In the genomic region with DNA sequence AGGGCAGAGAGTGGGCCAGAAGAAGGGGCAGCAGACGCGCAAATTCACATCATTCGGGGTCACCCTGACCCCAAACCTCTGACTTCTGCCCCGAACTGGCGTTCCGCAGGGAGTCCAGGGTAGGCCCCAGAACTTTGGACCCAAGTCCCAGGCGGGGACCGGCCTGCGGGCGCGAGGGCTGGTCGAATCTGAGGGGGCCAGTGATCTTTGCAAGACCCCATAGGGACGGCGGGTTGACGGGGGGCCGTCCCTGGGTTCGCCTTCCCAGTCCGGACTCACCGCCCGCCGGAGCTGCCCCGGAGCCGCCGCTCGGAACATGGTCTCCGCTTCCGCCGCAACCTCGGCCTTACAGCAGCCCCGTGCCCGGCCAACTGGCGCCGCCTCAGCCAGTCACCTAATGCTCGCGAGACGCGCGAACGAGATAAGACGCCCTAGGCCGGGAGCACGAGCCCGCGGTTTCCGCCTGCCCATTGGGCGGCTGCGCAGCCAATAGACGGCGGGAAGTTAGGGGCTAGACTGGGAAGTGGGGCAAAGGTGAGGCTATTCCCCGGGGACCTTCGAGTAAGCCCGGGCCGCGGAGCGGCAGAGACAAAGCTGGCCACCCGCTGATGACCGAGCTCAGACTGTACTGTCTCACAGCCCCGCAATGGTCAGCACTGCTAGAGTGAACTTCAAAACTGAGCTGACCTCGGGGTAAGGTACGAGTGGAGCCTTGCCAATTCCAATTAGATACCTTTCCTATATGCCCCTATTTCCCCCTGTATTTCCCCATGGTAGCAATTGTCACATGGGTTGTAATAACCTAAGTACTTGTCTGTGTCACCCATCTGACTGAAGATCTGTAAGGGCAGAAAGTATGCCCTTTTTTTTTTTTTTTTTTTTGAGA, we compare ENCODE assay signal across 8 cellular contexts. TPM values are rescaled to one million over a fixed set of nuclear protein-coding genes. Genes with fewer than 3 reads are reported as not detected.
DNase-seq lines count a peak whose midpoint lies in the region; ATAC-seq, FAIRE-seq and TF ChIP-seq lines count a peak whose summit lies in the region.

TSS of gene ETFA (minus strand) at position 399 of the 886 bp plus-strand sequence. CDS start at position 318, 81 bp downstream.

- peak within 1 kb of the TSS; percentile 90 for H2AFZ ChIP-seq in keratinocyte (ENCODE audit: control insufficient read depth, low read length)

- peaks cover 3% of the 10 kb centered on the region for H3K9me1 ChIP-seq in keratinocyte (ENCODE audit: control insufficient read depth, extremely low read depth, insufficient read depth, low read length)

- H3K36me3 Mint-ChIP-seq in central memory CD8-positive, alpha-beta T cell (ENCODE audit: insufficient read depth) = peaks cover 11% of the 10 kb centered on the region

- peak within 1 kb of the TSS; percentile 96 for H3K9ac ChIP-seq in keratinocyte (ENCODE audit: control insufficient read depth, extremely low read depth, insufficient read depth, low read length)

- peaks cover 40% of the 10 kb centered on the region for H3K79me2 ChIP-seq in keratinocyte (ENCODE audit: control insufficient read depth, insufficient read depth, low read length)

- peaks cover 36% of the 10 kb centered on the region for H3K4me1 ChIP-seq in keratinocyte (ENCODE audit: control insufficient read depth, extremely low read depth, insufficient read depth, low read length)

- no peaks in the 10 kb centered on the region for H3K27me3 Mint-ChIP-seq in central memory CD8-positive, alpha-beta T cell

- dilution Hi-C loops in keratinocyte (cut with MboI; ENCODE audit: extremely low pct_ligation_motif_present, low sequenced_read_pairs) = no loop called here

- FAIRE-seq in keratinocyte (lab: Jason Lieb, UNC) = no peak

- H3K27ac Mint-ChIP-seq in central memory CD8-positive, alpha-beta T cell (ENCODE audit: low read depth) = peak within 1 kb of the TSS; percentile 90

- no peaks in the 10 kb centered on the region for H3K36me3 ChIP-seq in keratinocyte (ENCODE audit: control insufficient read depth in 2 of 2, extremely low read depth in 1 of 2, insufficient read depth in 2 of 2, low read length in 2 of 2)

- H3K27me3 ChIP-seq in keratinocyte (ENCODE audit: control insufficient read depth, extremely low read depth, insufficient read depth, low read length) = no peaks in the 10 kb centered on the region

- H3K9me3 ChIP-seq in keratinocyte (ENCODE audit: control insufficient read depth, low read depth, low read length) = no peaks in the 10 kb centered on the region

- TF ChIP-seq CTCF in AG10803 (conservative IDR thresholded peaks at IDR 0.05; ENCODE audit: low read length) = no peak
- peak in 1 of 3 experiments; percentile 1 for TF ChIP-seq CTCF in keratinocyte (optimal IDR thresholded peaks at IDR 0.05 in 1 of 3, IDR thresholded peaks at IDR 0.05 in 1 of 3, conservative IDR thresholded peaks at IDR 0.05 in 1 of 3; ENCODE audit: extremely low read depth in 1 of 3, insufficient read depth in 2 of 3, low read length in 3 of 3)

- H4K20me1 ChIP-seq in keratinocyte (ENCODE audit: control insufficient read depth, extremely low read depth, insufficient read depth, low read length) = no peaks in the 10 kb centered on the region

- peak within 1 kb of the TSS; percentile 83 for H3K4me3 Mint-ChIP-seq in central memory CD8-positive, alpha-beta T cell

- no peaks in the 10 kb centered on the region for H3K9me3 Mint-ChIP-seq in central memory CD8-positive, alpha-beta T cell

- peak within 1 kb of the TSS; percentile 91 for H3K4me3 ChIP-seq in AG10803 (ENCODE audit: low read length)
- peak within 1 kb of the TSS; percentile 70 to 89 (median 88) for H3K4me3 ChIP-seq in keratinocyte (ENCODE audit: control insufficient read depth in 2 of 3, extremely low read depth in 1 of 3, insufficient read depth in 2 of 3, low read depth in 1 of 3, low read length in 3 of 3)

- DNase-seq in AG10803 (ENCODE audit: low read depth) (peak; percentile 95), NCI-H345 treated with DMSO at 0.1 percent for 48 hours (lab: John Stamatoyannopoulos, UW; ENCODE audit: unreplicated experiment) (peak; percentile 78), keratinocyte (ENCODE audit: low read depth, low spot score) (peak; percentile 73)
- DNase-seq in activated CD4-positive, CD25-positive, alpha-beta regulatory T cell treated with anti-CD3 and anti-CD28 coated beads, Interleukin-2, amount 50 U/mL, for 16 hours (ENCODE audit: low read depth, low spot score) = peak; percentile 72
- peak; percentile 63 to 73 for DNase-seq in central memory CD8-positive, alpha-beta T cell (ENCODE audit: low spot score in 2 of 2)
- peak; percentile 90 to 92 (median 91) for DNase-seq in stimulated activated CD4-positive, alpha-beta T cell treated with anti-CD3 and anti-CD28 coated beads, Interleukin-12 subunit alpha, Interleukin-12 subunit beta, amount 100 ng/mL, for 48 hours (ENCODE audit: low read depth in 2 of 3, low spot score in 1 of 3)

- H3K27ac ChIP-seq in keratinocyte (ENCODE audit: control insufficient read depth, insufficient read depth, low read length) = peak within 1 kb of the TSS; percentile 85

- ATAC-seq in GM19035 (IDR thresholded peaks at IDR 0.05; ENCODE audit: unreplicated experiment) = peak; percentile 98
- peak; percentile 99 for ATAC-seq in HG03342 (IDR thresholded peaks at IDR 0.05; ENCODE audit: unreplicated experiment)
- ATAC-seq in central memory CD8-positive, alpha-beta T cell (replicated peaks; ENCODE audit: extremely low read depth, poor library complexity, severe bottlenecking) = peak; percentile 94

- peak within 1 kb of the TSS; percentile 99 for H3K4me2 ChIP-seq in keratinocyte (ENCODE audit: control insufficient read depth, extremely low read depth, insufficient read depth, low read depth, low read length)

- H3K4me1 Mint-ChIP-seq in central memory CD8-positive, alpha-beta T cell = peaks cover 40% of the 10 kb centered on the region

RNA-seq across cellular contexts. Expression of gene ETFA, which starts in this region (rescaled TPM):
- 176 to 230 TPM (median 219 TPM) in 3 replicates for polyA plus RNA-seq in keratinocyte
- polyA plus RNA-seq in keratinocyte (2011; ENCODE audit: low read depth) = 111 TPM
- 148 and 221 TPM in 2 replicates for polyA plus RNA-seq in keratinocyte (2011; cell fraction: cytosol; rRNA removed)
- polyA plus RNA-seq in keratinocyte (2011; cell fraction: nucleus; rRNA removed) = 117 and 151 TPM in 2 replicates
- polyA plus RNA-seq in keratinocyte (2012; ENCODE audit: low replicate concordance) = 137 and 198 TPM in 2 replicates
- 40.9 to 151 TPM (median 114 TPM) in 3 replicates for polyA minus RNA-seq in keratinocyte
- 85.4 TPM for polyA minus RNA-seq in keratinocyte (2011; cell fraction: cytosol; rRNA and poly(A)+ RNA removed)
- polyA minus RNA-seq in keratinocyte (2011; cell fraction: nucleus; rRNA and poly(A)+ RNA removed) = 32.6 and 66.9 TPM in 2 replicates

Comparison
In these comparisons a context has a peak if more than half of its experiments do, and no peak if none do; other contexts are left out.
1. Peak in every context shown above with its lines: DNase-seq, ATAC-seq, H3K4me3 ChIP-seq and H3K27ac ChIP-seq.